8 cellular contexts compared by ENCODE assay signal in the genomic region with DNA sequence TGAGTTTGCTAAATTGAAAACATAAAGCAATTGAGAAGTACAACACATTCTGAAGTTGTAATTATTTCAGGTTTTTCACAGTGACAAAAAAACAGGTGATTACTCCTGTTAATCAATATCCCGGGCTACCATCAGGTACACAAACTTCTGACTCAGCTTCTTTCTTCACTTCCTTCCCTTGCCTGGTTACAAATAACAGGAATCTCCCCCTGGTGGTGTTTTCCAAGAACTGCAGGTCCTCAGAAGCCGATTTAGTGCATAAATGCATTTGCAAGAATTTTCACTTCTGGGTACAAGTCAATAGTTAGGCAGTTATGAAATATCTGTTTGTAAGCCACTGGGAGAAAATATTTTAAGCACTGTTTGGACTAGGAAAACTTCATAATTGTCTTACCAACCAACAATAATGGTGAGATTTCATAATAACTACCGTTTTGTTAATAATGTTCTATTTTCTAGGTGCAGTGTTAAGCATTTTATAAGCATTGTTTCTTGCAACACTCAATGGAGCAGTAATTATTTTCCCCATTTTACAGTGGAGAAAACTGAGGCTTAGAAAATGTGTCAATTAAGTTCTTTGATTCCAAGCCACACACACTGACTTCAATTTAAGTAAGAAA.
DNase-seq lines count a peak whose midpoint lies in the region; ATAC-seq and TF ChIP-seq lines count a peak whose summit lies in the region.

No MANE protein-coding gene starts in this region.

- in situ Hi-C loops in astrocyte of the cerebellum (cut with HindIII; ENCODE audit: low sequenced_read_pairs), result loop anchor here (25.0 kb wide), 1 partner anchor 280 kb away; no protein-coding TSS in a partner anchor

- DNase-seq in AG20443 (ENCODE audit: low spot score), result peak; percentile 63
- peak; percentile 50 for DNase-seq in NCI-H2029 (lab: John Stamatoyannopoulos, UW)
- DNase-seq in T-helper 9 cell, result peak; percentile 54
- DNase-seq in astrocyte of the cerebellum (ENCODE audit: low read depth), result peak; percentile 86
- DNase-seq in iPS DF 19.7 (ENCODE audit: low read depth, low spot score), result peak; percentile 50
- peak; percentile 70 for DNase-seq in smooth muscle cell of the brain vasculature (ENCODE audit: low read depth, low spot score)

- peak; percentile 89 for TF ChIP-seq CTCF in astrocyte of the cerebellum (IDR thresholded peaks at IDR 0.05; ENCODE audit: low read depth, low read length, missing control alignments)

- no peak overlapping the region for H3K4me3 ChIP-seq in astrocyte of the cerebellum (ENCODE audit: low read depth, low read length)

- ATAC-seq in GM21825 (IDR thresholded peaks at IDR 0.05; ENCODE audit: unreplicated experiment), result peak; percentile 54
- no peak for ATAC-seq in GM18861 (IDR thresholded peaks at IDR 0.05; ENCODE audit: unreplicated experiment)
